20 cellular contexts compared by ENCODE assay signal in genomic region chr6:52454556-52454955, GRCh38. TPM values are rescaled to one million over a fixed set of nuclear protein-coding genes. Genes with fewer than 3 reads are reported as not detected.
A peak's percentile ranks its signal among the peaks of the same experiment; 100 is the strongest.
DNase-seq lines count a peak whose midpoint lies in the region; ATAC-seq and TF ChIP-seq lines count a peak whose summit lies in the region.
"Had no signal": no experiment of that assay in that cellular context is flagged by ENCODE, and none has a peak within 500 bp of the region (broad histone marks: within the 10 kb centered on the region; RNA-seq: fewer than 3 reads in every experiment).

No MANE protein-coding gene starts in this region.

- no peak overlapping the region for H3K4me3 Mint-ChIP-seq in T-cell
- H3K4me3 Mint-ChIP-seq: T-helper 17 cell had no signal

- intact Hi-C loops in thyroid gland (cut with DNase I), result no loop called here

- no peak for TF ChIP-seq POLR2A in thyroid gland (IDR thresholded peaks at IDR 0.05)

- POLR2A ChIA-PET in T-cell (lab: Charles Lee), result interaction anchor here in 1 of 2 donors (0.6 kb wide), 1 partner anchor 175 kb away, joined by 3 read pairs; no protein-coding TSS in a partner anchor

- H3K27ac ChIP-seq in thyroid gland, result no peak overlapping the region
- H3K27ac ChIP-seq: parathyroid adenoma, thoracic aorta had no signal

- H3K27me3 ChIP-seq in thyroid gland, result no peaks in the 10 kb centered on the region

- WGBS in thyroid gland, 2 donors, result 50 to 77% methylated on average over 2 of the region's 2 CpGs

- ATAC-seq in GM21619 (IDR thresholded peaks at IDR 0.05; ENCODE audit: unreplicated experiment) (no peak), HG03469 (IDR thresholded peaks at IDR 0.05; ENCODE audit: unreplicated experiment) (no peak), T-cell (replicated peaks in 1 of 4) (no peak)
- ATAC-seq: activated naive CD4-positive, alpha-beta T cell treated with anti-CD3 and anti-CD28 coated beads, Interleukin-2, amount 50 U/mL, for 72 hours; K562; T-helper 17 cell had no signal

- peaks cover 27% of the 10 kb centered on the region for H3K36me3 Mint-ChIP-seq in T-cell

- DNase-seq in GM03348 (ENCODE audit: low spot score) (peak; percentile 5), M059J (ENCODE audit: low read depth) (peak; percentile 86), dermis blood vessel endothelial cell (peak; percentile 68), mucosa of gallbladder (ENCODE audit: low spot score) (peak; percentile 36), T-cell (no peak), thyroid gland (no peak)
- DNase-seq: activated CD4-positive, alpha-beta T cell treated with anti-CD3 and anti-CD28 coated beads for 4 hours; activated T-cell treated with anti-CD3 and anti-CD28 coated beads for 4 hours; AML-193; DMS153; NCI-H187; NCI-H526 treated with DMSO at 0.1 percent for 48 hours; RPMI8226; T-helper 17 cell had no signal

- H3K4me1 Mint-ChIP-seq in T-cell, result no peaks in the 10 kb centered on the region
- H3K4me1 Mint-ChIP-seq: T-helper 17 cell had no signal

- no peak overlapping the region for H3K4me3 ChIP-seq in thyroid gland (replicated peaks in 1 of 3)
- H3K4me3 ChIP-seq: K562, thoracic aorta had no signal

- no peaks in the 10 kb centered on the region for H3K36me3 ChIP-seq in thyroid gland
- H3K36me3 ChIP-seq: thoracic aorta had no signal

- no peaks in the 10 kb centered on the region for H3K4me1 ChIP-seq in thyroid gland

- no peak overlapping the region for H3K27ac Mint-ChIP-seq in T-cell
- H3K27ac Mint-ChIP-seq: activated naive CD4-positive, alpha-beta T cell treated with anti-CD3 and anti-CD28 coated beads, Interleukin-2, amount 50 U/mL, for 72 hours; T-helper 17 cell had no signal

- CTCF ChIA-PET in T-cell (lab: Charles Lee), result interaction anchor here in 1 of 2 donors (0.7 kb wide), 1 partner anchor 1443 kb away, joined by 3 read pairs; no protein-coding TSS in a partner anchor

- H3K9me3 Mint-ChIP-seq in T-cell, result peaks cover 13 to 21% (median 17%) of the 10 kb centered on the region in 3 donors

- H3K27me3 Mint-ChIP-seq in T-cell, result no peaks in the 10 kb centered on the region
- H3K27me3 Mint-ChIP-seq: T-helper 17 cell had no signal

- TF ChIP-seq CTCF in thyroid gland (IDR thresholded peaks at IDR 0.05), result no peak

- no peaks in the 10 kb centered on the region for H3K9me3 ChIP-seq in thyroid gland
- H3K9me3 ChIP-seq: thoracic aorta had no signal

RNA-seq across cellular contexts. Expression of gene EFHC1, which starts 34.4 kb away (rescaled TPM):
- 25.1 and 44.4 TPM in 2 replicates for total RNA-seq in M059J (2014; rRNA removed; shearing (Covaris generic))
- 9.9 and 11.3 TPM in 2 replicates for total RNA-seq in dermis blood vessel endothelial cell
- 27.8 TPM for total RNA-seq in mucosa of gallbladder
- 1 to 10 TPM; 4.5 to 8.6 (median 6.2) TPM for total RNA-seq in T-cell
- total RNA-seq in thyroid gland, result 10 to 100 TPM; 39.4 to 96.5 (median 41.6) TPM

Comparison
In these comparisons a context has a peak if more than half of its experiments do, and no peak if none do; other contexts are left out.
1. DNase-seq: peak in GM03348 (single experiment), M059J (single experiment), dermis blood vessel endothelial cell (single experiment) and mucosa of gallbladder (single experiment); none in T-cell (0 of 34) and thyroid gland (0 of 2).